Comparison of ENCODE assay signal across 19 cellular contexts in the genomic region with DNA sequence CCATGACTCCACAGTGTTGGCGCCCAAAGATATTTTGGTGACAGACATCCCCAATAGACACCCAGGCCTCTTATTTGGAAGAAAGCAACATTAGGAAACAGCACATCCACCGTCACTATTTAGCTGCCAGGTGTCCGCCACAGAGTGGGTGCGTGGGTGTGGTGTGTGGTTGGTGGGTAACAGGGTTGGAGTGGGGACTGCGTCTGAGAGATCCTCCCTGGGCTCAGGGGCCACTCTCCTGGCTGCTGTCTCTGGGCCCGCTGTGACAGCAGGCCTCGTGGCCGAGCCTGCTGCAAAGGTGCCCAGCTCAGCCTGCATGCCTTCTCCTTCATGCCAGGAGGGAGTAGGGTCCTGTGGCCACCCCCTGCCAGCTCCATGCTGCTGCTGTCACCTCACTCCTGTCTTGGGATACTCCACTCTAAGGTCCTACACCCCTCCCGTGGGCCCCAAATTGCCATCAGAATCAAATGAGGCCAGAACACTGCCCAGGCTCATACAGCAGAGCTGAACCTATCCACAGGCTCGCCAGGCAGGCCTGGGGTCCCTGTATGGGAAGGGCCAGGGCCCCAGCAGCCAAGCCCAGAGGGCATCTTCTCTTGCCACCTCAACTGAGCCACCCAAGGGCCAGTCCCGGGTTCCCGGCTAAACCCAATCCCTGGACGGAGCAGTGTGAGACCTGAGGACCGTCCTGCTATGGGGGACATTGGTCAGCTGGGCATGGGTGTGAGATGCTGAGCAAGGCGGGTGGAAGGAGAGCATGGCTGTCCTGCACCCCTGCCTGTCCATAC. TPM values are rescaled to one million over a fixed set of nuclear protein-coding genes. Genes with fewer than 3 reads are reported as not detected.
"Had no signal": no experiment of that assay in that cellular context is flagged by ENCODE, and none has a peak within 500 bp of the region (broad histone marks: within the 10 kb centered on the region; RNA-seq: fewer than 3 reads in every experiment).

No MANE protein-coding gene starts in this region.

- H3K27me3 Mint-ChIP-seq: activated CD4-positive, alpha-beta memory T cell treated with anti-CD3 and anti-CD28 coated beads, Interleukin-2, amount 10 ng/mL, durations not matched to agents 7 days and 5 days; activated T-cell treated with anti-CD3 and anti-CD28 coated beads, Interleukin-2, amount 50 U/mL, for 24 hours; naive thymus-derived CD8-positive, alpha-beta T cell had no signal

- ATAC-seq: gastrocnemius medialis; naive thymus-derived CD8-positive, alpha-beta T cell had no signal

- H3K4me3 ChIP-seq: coronary artery, gastrocnemius medialis, heart left ventricle, transverse colon had no signal

- H3K4me1 ChIP-seq: gastrocnemius medialis, transverse colon had no signal

- DNase-seq: activated CD4-positive, alpha-beta memory T cell treated with anti-CD3 and anti-CD28 coated beads, Interleukin-2, amount 10 ng/mL, durations not matched to agents 7 days and 5 days; activated CD4-positive, alpha-beta T cell treated with anti-CD3 and anti-CD28 coated beads for 4 hours; activated naive CD4-positive, alpha-beta T cell treated with Interleukin-2 at 50 U/mL for 16 hours; activated T-cell treated with anti-CD3 and anti-CD28 coated beads, Interleukin-2, amount 50 U/mL, for 24 hours; aorta; gastrocnemius medialis; mesendoderm; naive thymus-derived CD8-positive, alpha-beta T cell; nucleus accumbens; stimulated activated CD4-positive, alpha-beta T cell treated with anti-CD3 and anti-CD28 coated beads, Interleukin-12 subunit alpha, Interleukin-12 subunit beta, amount 100 ng/mL, for 4 hours; stimulated activated CD4-positive, alpha-beta T cell treated with anti-CD3 and anti-CD28 coated beads, Interleukin-1b, Interleukin-23, amount 100 ng/mL, for 48 hours; stimulated activated CD8-positive, alpha-beta memory T cell treated with anti-CD3 and anti-CD28 coated beads, Interleukin-4, amount 100 ng/mL, for 48 hours; stimulated activated naive CD4-positive, alpha-beta T cell treated with Interleukin-2 at 50 U/mL for 16 hours; transverse colon had no signal

- H3K27ac Mint-ChIP-seq: activated CD4-positive, alpha-beta memory T cell treated with anti-CD3 and anti-CD28 coated beads, Interleukin-2, amount 10 ng/mL, durations not matched to agents 7 days and 5 days; activated T-cell treated with anti-CD3 and anti-CD28 coated beads, Interleukin-2, amount 50 U/mL, for 24 hours; activated T-helper 2 cell treated with anti-CD3 and anti-CD28 coated beads, Interferon-gamma antibody, Interleukin-2, Interleukin-4, amounts not matched to agents 10 μg/mL and 5 μg/mL and 100 μg/mL, durations not matched to agents 14 hours and 24 hours and 36 hours had no signal

- H3K9me3 ChIP-seq: gastrocnemius medialis, heart left ventricle, transverse colon had no signal

- H3K27ac ChIP-seq: coronary artery, gastrocnemius medialis, heart left ventricle, transverse colon had no signal

- H3K9me3 Mint-ChIP-seq: activated CD4-positive, alpha-beta memory T cell treated with anti-CD3 and anti-CD28 coated beads, Interleukin-2, amount 10 ng/mL, durations not matched to agents 7 days and 5 days; activated T-cell treated with anti-CD3 and anti-CD28 coated beads, Interleukin-2, amount 50 U/mL, for 24 hours; activated T-helper 2 cell treated with anti-CD3 and anti-CD28 coated beads, Interferon-gamma antibody, Interleukin-2, Interleukin-4, amounts not matched to agents 10 μg/mL and 5 μg/mL and 100 μg/mL, durations not matched to agents 14 hours and 24 hours and 36 hours; naive thymus-derived CD8-positive, alpha-beta T cell had no signal

- H3K4me1 Mint-ChIP-seq: naive thymus-derived CD8-positive, alpha-beta T cell had no signal

- H3K4me3 Mint-ChIP-seq: activated CD4-positive, alpha-beta memory T cell treated with anti-CD3 and anti-CD28 coated beads, Interleukin-2, amount 10 ng/mL, durations not matched to agents 7 days and 5 days; activated T-cell treated with anti-CD3 and anti-CD28 coated beads, Interleukin-2, amount 50 U/mL, for 24 hours; naive thymus-derived CD8-positive, alpha-beta T cell had no signal

- H3K27me3 ChIP-seq: gastrocnemius medialis, heart left ventricle, transverse colon had no signal

RNA-seq across cellular contexts. Expression of gene CTXN1, which starts 42.3 kb away (rescaled TPM):
- total RNA-seq: activated CD4-positive, alpha-beta memory T cell treated with anti-CD3 and anti-CD28 coated beads, Interleukin-2, amount 10 ng/mL, durations not matched to agents 7 days and 5 days; esophagus mucosa; gastrocnemius medialis; naive thymus-derived CD8-positive, alpha-beta T cell; T-helper 2 cell treated with Interferon-gamma antibody and Interleukin-4, amounts not matched to agents 100 ng/mL and 5 ng/mL, for 36 hours had no signal
- polyA plus RNA-seq: naive thymus-derived CD8-positive, alpha-beta T cell had no signal
